Comparison of ENCODE assay signal across 25 cellular contexts in the genomic region with DNA sequence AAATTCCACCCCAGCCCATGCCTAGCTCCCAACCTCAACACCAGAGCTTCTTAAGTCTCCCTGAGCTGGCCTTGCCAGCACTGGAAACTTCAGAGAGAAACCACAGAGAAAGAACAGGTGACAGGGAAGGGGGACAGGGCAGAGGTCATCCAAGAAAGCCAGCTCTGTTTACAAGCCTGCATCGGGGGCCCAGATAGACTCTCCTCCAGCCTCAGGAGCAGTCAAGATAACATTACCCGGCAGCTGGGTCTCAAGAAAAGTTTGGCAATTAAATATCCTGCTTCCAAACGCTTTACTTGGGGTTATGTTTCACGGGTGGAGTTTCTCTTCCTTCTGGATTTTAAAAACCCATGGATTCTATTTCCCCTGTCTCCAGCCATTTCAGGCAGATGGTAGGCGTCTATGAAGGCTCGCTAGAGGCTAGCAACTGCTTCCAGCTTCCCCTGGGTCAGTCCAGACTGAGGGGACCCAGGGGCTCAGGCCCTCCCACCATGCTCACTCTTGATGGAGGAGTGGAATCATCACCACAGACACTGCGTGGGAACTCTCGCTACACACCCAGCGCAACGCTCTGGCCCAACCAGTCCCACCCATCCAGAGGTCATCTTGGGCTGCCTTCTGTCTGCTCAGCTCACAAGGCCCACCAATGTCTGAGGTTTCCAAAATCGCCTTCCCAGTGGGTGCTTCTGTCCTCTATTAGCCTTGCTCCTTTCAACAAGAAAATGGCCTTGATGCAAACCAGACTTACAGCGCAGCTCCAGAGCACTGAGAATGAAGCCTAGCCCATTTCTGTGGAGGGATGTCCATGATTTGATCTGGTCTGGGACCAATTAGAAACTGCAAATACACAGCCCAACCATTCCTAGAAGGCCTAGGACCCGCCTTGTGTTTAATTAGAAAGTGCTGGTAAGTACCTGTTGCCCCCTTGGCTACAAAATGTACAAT. TPM values are rescaled to one million over a fixed set of nuclear protein-coding genes. Genes with fewer than 3 reads are reported as not detected.
DNase-seq lines count a peak whose midpoint lies in the region; ATAC-seq and TF ChIP-seq lines count a peak whose summit lies in the region.
"Had no signal": no experiment of that assay in that cellular context is flagged by ENCODE, and none has a peak within 500 bp of the region (broad histone marks: within the 10 kb centered on the region; RNA-seq: fewer than 3 reads in every experiment).

No MANE protein-coding gene starts in this region.

- peak in 7 of 8 donors; percentile 35 to 87 (median 72) for ATAC-seq in heart right ventricle
- ATAC-seq in GM19324 (IDR thresholded peaks at IDR 0.05; ENCODE audit: low FRiP score, unreplicated experiment) = no peak
- ATAC-seq: activated naive CD8-positive, alpha-beta T cell treated with anti-CD3 and anti-CD28 coated beads, Interleukin-2, amount 50 U/mL, for 24 hours had no signal

- H3K27ac ChIP-seq in BLaER1 (peak overlapping the region; percentile 55; the same call in 1 of the 2 replicates), RWPE1 (peak overlapping the region; percentile 45), heart right ventricle (peak overlapping the region in 4 of 10 donors; percentile 17 to 53 (median 26))
- H3K27ac ChIP-seq: epithelial cell of prostate, skin epidermis, tibial artery had no signal

- peaks cover 72% of the 10 kb centered on the region for H3K4me1 Mint-ChIP-seq in nephron progenitor cell
- H3K4me1 Mint-ChIP-seq in type B pancreatic cell (ENCODE audit: unreplicated experiment) = peaks cover 40% of the 10 kb centered on the region

- no peak for DNase-seq in RWPE1 (ENCODE audit: low spot score)
- peak in 1 of 2 donors; percentile 59 for DNase-seq in heart right ventricle
- no peak for DNase-seq in nephron progenitor cell
- DNase-seq in type B pancreatic cell (ENCODE audit: extremely low spot score, unreplicated experiment) = no peak
- DNase-seq in NCI-H1436 (lab: John Stamatoyannopoulos, UW) = no peak
- no peak for DNase-seq in NOMO-1 treated with dmso at 0.1 percent for 144 hours (lab: John Stamatoyannopoulos, UW; ENCODE audit: unreplicated experiment)
- DNase-seq: activated CD4-positive, alpha-beta T cell treated with anti-CD3 and anti-CD28 coated beads, Interleukin-2, amount 10 ng/mL, durations not matched to agents 24 days and 14 days; activated naive CD8-positive, alpha-beta T cell treated with anti-CD3 and anti-CD28 coated beads, Interleukin-2, amount 50 U/mL, for 24 hours; activated T-cell treated with anti-CD3 and anti-CD28 coated beads, Interleukin-2, amount 50 U/mL, for 48 hours; effector CD4-positive, alpha-beta T cell; GDM1; KBM-7; kidney; MG63; NCI-H1105 treated with DMSO at 0.1 percent for 48 hours; NCI-H2029 treated with DMSO at 0.1 percent for 48 hours; NCI-H345; NCI-H82; stimulated activated CD8-positive, alpha-beta memory T cell treated with anti-CD3 and anti-CD28 coated beads, Interleukin-4, amount 100 ng/mL, for 48 hours; T-helper 9 cell; tibial artery had no signal

- H3K27me3 ChIP-seq in BLaER1 = no peaks in the 10 kb centered on the region
- H3K27me3 ChIP-seq in heart right ventricle = no peaks in the 10 kb centered on the region
- H3K27me3 ChIP-seq: MG63, tibial artery had no signal

- H3K4me1 ChIP-seq in BLaER1 (peaks cover 86% of the 10 kb centered on the region), heart right ventricle (peaks cover 3 to 57% (median 15%) of the 10 kb centered on the region in 9 donors)

- H3K4me3 ChIP-seq in BLaER1 (no peak overlapping the region), heart right ventricle (no peak overlapping the region)
- H3K4me3 ChIP-seq: MG63, skin epidermis, tibial artery had no signal

- H3K9ac ChIP-seq in BLaER1 = no peak overlapping the region

- POLR2A ChIA-PET in RWPE1 (lab: Yijun Ruan, JAX; ENCODE audit: low non-redundant PET) = no interaction called here

- CTCF ChIA-PET in RWPE1 (lab: Yijun Ruan, JAX) = no interaction called here

- H3K4me2 ChIP-seq in BLaER1 = peak overlapping the region; percentile 65; the same call in 1 of the 2 replicates

- 66 to 74% methylated on average over 13 of the region's 13 CpGs for WGBS in heart right ventricle, 2 donors

- H3K9me3 Mint-ChIP-seq in nephron progenitor cell (no peaks in the 10 kb centered on the region), type B pancreatic cell (peaks cover 10% of the 10 kb centered on the region)
- H3K9me3 Mint-ChIP-seq: activated CD4-positive, alpha-beta T cell treated with anti-CD3 and anti-CD28 coated beads, Interleukin-2, amount 10 ng/mL, durations not matched to agents 24 days and 14 days; activated naive CD8-positive, alpha-beta T cell treated with anti-CD3 and anti-CD28 coated beads, Interleukin-2, amount 50 U/mL, for 24 hours had no signal

- H4K20me1 ChIP-seq in BLaER1 = peaks cover 95% of the 10 kb centered on the region

- TF ChIP-seq CTCF in RWPE1 (conservative IDR thresholded peaks at IDR 0.05; ENCODE audit: low read depth) = no peak
- TF ChIP-seq CTCF in heart right ventricle (IDR thresholded peaks at IDR 0.05) = no peak
- no peak for TF ChIP-seq CTCF in nephron progenitor cell (IDR thresholded peaks at IDR 0.05)
- TF ChIP-seq CTCF in type B pancreatic cell (conservative IDR thresholded peaks at IDR 0.05) = no peak

- peak overlapping the region; percentile 28 for H3K4me3 Mint-ChIP-seq in nephron progenitor cell
- H3K4me3 Mint-ChIP-seq in type B pancreatic cell = no peak overlapping the region
- H3K4me3 Mint-ChIP-seq: activated CD4-positive, alpha-beta T cell treated with anti-CD3 and anti-CD28 coated beads, Interleukin-2, amount 10 ng/mL, durations not matched to agents 24 days and 14 days; activated naive CD8-positive, alpha-beta T cell treated with anti-CD3 and anti-CD28 coated beads, Interleukin-2, amount 50 U/mL, for 24 hours had no signal

- no peaks in the 10 kb centered on the region for H3K36me3 Mint-ChIP-seq in nephron progenitor cell (ENCODE audit: low read depth)
- H3K36me3 Mint-ChIP-seq in type B pancreatic cell = peaks cover 5% of the 10 kb centered on the region

- H3K9me3 ChIP-seq in BLaER1 = no peaks in the 10 kb centered on the region
- no peaks in the 10 kb centered on the region for H3K9me3 ChIP-seq in heart right ventricle
- H3K9me3 ChIP-seq: MG63, tibial artery had no signal

- H3K27me3 Mint-ChIP-seq in nephron progenitor cell (ENCODE audit: low read depth, poor library complexity) = peaks cover 17% of the 10 kb centered on the region
- H3K27me3 Mint-ChIP-seq in type B pancreatic cell = peaks cover 14% of the 10 kb centered on the region
- H3K27me3 Mint-ChIP-seq: activated CD4-positive, alpha-beta T cell treated with anti-CD3 and anti-CD28 coated beads, Interleukin-2, amount 10 ng/mL, durations not matched to agents 24 days and 14 days; activated naive CD8-positive, alpha-beta T cell treated with anti-CD3 and anti-CD28 coated beads, Interleukin-2, amount 50 U/mL, for 24 hours had no signal

- peaks cover 37% of the 10 kb centered on the region for H3K36me3 ChIP-seq in BLaER1
- no peaks in the 10 kb centered on the region for H3K36me3 ChIP-seq in heart right ventricle
- H3K36me3 ChIP-seq: MG63, tibial artery had no signal

- intact Hi-C loops in heart right ventricle (cut with DNase I) = no loop called here

- H3K27ac Mint-ChIP-seq in nephron progenitor cell = no peak overlapping the region
- H3K27ac Mint-ChIP-seq in type B pancreatic cell = no peak overlapping the region
- H3K27ac Mint-ChIP-seq: activated CD4-positive, alpha-beta T cell treated with anti-CD3 and anti-CD28 coated beads, Interleukin-2, amount 10 ng/mL, durations not matched to agents 24 days and 14 days; activated naive CD8-positive, alpha-beta T cell treated with anti-CD3 and anti-CD28 coated beads, Interleukin-2, amount 50 U/mL, for 24 hours had no signal

RNA-seq across cellular contexts. Expression of a gene that starts 48.7 kb away (rescaled TPM):
- total RNA-seq in heart right ventricle (10 to 100 TPM; 30.6 to 44.9 (median 36.0) TPM), type B pancreatic cell (ENCODE audit: low replicate concordance) (22.3 and 38.6 TPM in 2 replicates)
- 10 to 100 TPM in 1 of 2 donors, 1 to 10 TPM in 1; 6.9 to 14.2 TPM for polyA plus RNA-seq in heart right ventricle
